Comparison of ENCODE assay signal across 8 cellular contexts in the genomic region with DNA sequence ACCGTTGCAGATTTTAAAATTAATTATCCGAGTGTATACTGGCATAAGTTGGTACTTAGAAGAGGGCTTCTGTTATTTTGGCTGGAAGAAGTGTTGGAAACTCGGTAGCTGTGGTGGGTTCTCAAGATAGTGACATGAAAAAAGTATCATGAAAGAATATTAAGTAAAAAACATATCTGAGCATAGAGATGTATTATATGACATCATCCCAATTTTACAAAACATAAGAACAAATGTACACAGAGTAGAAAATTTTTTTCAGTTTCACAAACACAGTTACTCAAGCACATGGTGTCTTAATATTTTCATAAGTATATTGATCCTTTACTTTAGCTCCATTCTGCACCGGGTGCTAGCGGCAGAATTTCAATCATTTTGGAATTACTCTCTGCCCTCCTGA. TPM values are rescaled to one million over a fixed set of nuclear protein-coding genes. Genes with fewer than 3 reads are reported as not detected.
A peak's percentile ranks its signal among the peaks of the same experiment; 100 is the strongest.
DNase-seq lines count a peak whose midpoint lies in the region; ATAC-seq and TF ChIP-seq lines count a peak whose summit lies in the region.

No MANE protein-coding gene starts in this region.

- H3K27ac ChIP-seq in mammary epithelial cell (ENCODE audit: insufficient read depth, low read depth, low read length) (peak overlapping the region; percentile 96), aorta (ENCODE audit: low read depth in 1 of 2, low read length in 2 of 2) (peak overlapping the region in 1 of 2 donors; percentile 67)

- H3K4me1 ChIP-seq in mammary epithelial cell (ENCODE audit: insufficient read depth, low read length) (peaks cover 20% of the 10 kb centered on the region), mucosa of stomach (ENCODE audit: control insufficient read depth, insufficient read depth, low read length) (peaks cover 13% of the 10 kb centered on the region), aorta (ENCODE audit: control insufficient read depth in 1 of 2, insufficient read depth in 2 of 2, low read length in 2 of 2) (peaks cover 0 to 2% of the 10 kb centered on the region in 2 donors)

- DNase-seq in stimulated activated naive CD8-positive, alpha-beta T cell treated with anti-CD3 and anti-CD28 coated beads, Interleukin-15, Interleukin-2, amounts not matched to agents 100 U/mL and 50 U/mL, for 24 hours, result no peak
- DNase-seq in mammary epithelial cell (no peak), aorta (no peak), UCSD-AML1 (lab: John Stamatoyannopoulos, UW; ENCODE audit: unreplicated experiment) (no peak)
- DNase-seq in NK-92 treated with Interleukin-12 subunit alpha and Interleukin-12 subunit beta, amount 100 ng/mL, for 24 hours (lab: John Stamatoyannopoulos, UW), result no peak

- ATAC-seq in stimulated activated naive CD8-positive, alpha-beta T cell treated with anti-CD3 and anti-CD28 coated beads, Interleukin-15, Interleukin-2, amounts not matched to agents 100 U/mL and 50 U/mL, for 24 hours, result no peak
- ATAC-seq in aorta (ENCODE audit: low FRiP score) (no peak), GM19463 (IDR thresholded peaks at IDR 0.05; ENCODE audit: unreplicated experiment) (no peak)

- H3K36me3 Mint-ChIP-seq in stimulated activated naive CD8-positive, alpha-beta T cell treated with anti-CD3 and anti-CD28 coated beads, Interleukin-15, Interleukin-2, amounts not matched to agents 100 ng/mL and 50 ng/mL, for 24 hours (ENCODE audit: low read depth), result peaks cover 72% of the 10 kb centered on the region

- H3K9ac ChIP-seq in mammary epithelial cell (ENCODE audit: insufficient read depth, low read length) (peak overlapping the region; percentile 98), mucosa of stomach (ENCODE audit: low read length) (peak overlapping the region; percentile 66)

- H3K36me3 ChIP-seq in mammary epithelial cell (ENCODE audit: insufficient read depth, low read length) (peaks cover 2% of the 10 kb centered on the region), mucosa of stomach (ENCODE audit: control insufficient read depth, insufficient read depth, low read length) (no peaks in the 10 kb centered on the region), aorta (ENCODE audit: control insufficient read depth in 1 of 2, insufficient read depth in 2 of 2, low read length in 1 of 2) (no peaks in the 10 kb centered on the region)

- no peaks in the 10 kb centered on the region for H3K27me3 Mint-ChIP-seq in stimulated activated naive CD8-positive, alpha-beta T cell treated with anti-CD3 and anti-CD28 coated beads, Interleukin-15, Interleukin-2, amounts not matched to agents 100 ng/mL and 50 ng/mL, for 24 hours

- peak overlapping the region; percentile 54 to 84 (median 79) for H3K4me3 ChIP-seq in mammary epithelial cell (replicated peaks in 1 of 3; ENCODE audit: insufficient read depth in 1 of 3, low read depth in 2 of 3, low read length in 3 of 3)
- peak overlapping the region; percentile 23 for H3K4me3 ChIP-seq in mucosa of stomach (ENCODE audit: low read length)
- peak overlapping the region; percentile 54 to 97 for H3K4me3 ChIP-seq in aorta (ENCODE audit: low read length in 2 of 2)

- H3K4me1 Mint-ChIP-seq in stimulated activated naive CD8-positive, alpha-beta T cell treated with anti-CD3 and anti-CD28 coated beads, Interleukin-15, Interleukin-2, amounts not matched to agents 100 ng/mL and 50 ng/mL, for 24 hours (ENCODE audit: low read depth), result peaks cover 73% of the 10 kb centered on the region

- TF ChIP-seq CTCF in mammary epithelial cell (conservative IDR thresholded peaks at IDR 0.05 in 1 of 2, IDR thresholded peaks at IDR 0.05 in 1 of 2; ENCODE audit: extremely low read depth in 1 of 2, insufficient read depth in 1 of 2, low read depth in 1 of 2, low read length in 2 of 2), result no peak

- H2AFZ ChIP-seq in mammary epithelial cell (ENCODE audit: low read depth, low read length), result peak overlapping the region; percentile 82

- no peaks in the 10 kb centered on the region for H3K9me3 Mint-ChIP-seq in stimulated activated naive CD8-positive, alpha-beta T cell treated with anti-CD3 and anti-CD28 coated beads, Interleukin-15, Interleukin-2, amounts not matched to agents 100 ng/mL and 50 ng/mL, for 24 hours

- no peaks in the 10 kb centered on the region for H3K9me3 ChIP-seq in mammary epithelial cell (replicated peaks; ENCODE audit: insufficient read depth, low read length)
- no peaks in the 10 kb centered on the region for H3K9me3 ChIP-seq in mucosa of stomach (ENCODE audit: control insufficient read depth, low read length)
- H3K9me3 ChIP-seq in aorta (ENCODE audit: control insufficient read depth, low read length), result no peaks in the 10 kb centered on the region

- dilution Hi-C loops in mammary epithelial cell (cut with HindIII; ENCODE audit: low sequenced_read_pairs), result no loop called here

- in situ Hi-C loops in mammary epithelial cell (cut with MboI; ENCODE audit: low sequenced_read_pairs in 2 of 2), result no loop called here

- peak overlapping the region; percentile 98 for H3K27ac Mint-ChIP-seq in stimulated activated naive CD8-positive, alpha-beta T cell treated with anti-CD3 and anti-CD28 coated beads, Interleukin-15, Interleukin-2, amounts not matched to agents 100 ng/mL and 50 ng/mL, for 24 hours

- H3K4me3 Mint-ChIP-seq in stimulated activated naive CD8-positive, alpha-beta T cell treated with anti-CD3 and anti-CD28 coated beads, Interleukin-15, Interleukin-2, amounts not matched to agents 100 ng/mL and 50 ng/mL, for 24 hours, result peak overlapping the region; percentile 95

- no TSS peak for BruUV-seq in mammary epithelial cell (replicated peaks; lab: Mats Ljungman, UMichigan)

- H3K79me2 ChIP-seq in mammary epithelial cell (ENCODE audit: insufficient read depth, low read length), result peaks cover 48% of the 10 kb centered on the region

- H3K27me3 ChIP-seq in mammary epithelial cell (ENCODE audit: insufficient read depth, low read length) (no peaks in the 10 kb centered on the region), mucosa of stomach (ENCODE audit: control insufficient read depth, insufficient read depth, low read length) (no peaks in the 10 kb centered on the region), aorta (ENCODE audit: control insufficient read depth in 1 of 2, insufficient read depth in 2 of 2, low read length in 1 of 2) (no peaks in the 10 kb centered on the region)

- 0% methylated on average over 5 of the region's 5 CpGs for WGBS in mammary epithelial cell (ENCODE audit: low coverage, missing lambda C conversion rate)
- 31 to 37% methylated on average over 5 of the region's 5 CpGs for WGBS in aorta, 2 donors

- CTCF ChIA-PET in mammary epithelial cell (lab: Charles Lee; ENCODE audit: low non-redundant PET), result no interaction called here

- intact Hi-C loops in mammary epithelial cell (cut with micrococcal nuclease) (no loop called here), aorta (cut with DNase I) (loop anchor here in 1 of 2 donors (10.0 kb wide), 1 partner anchor 1046 kb away; no protein-coding TSS in a partner anchor)

- H4K20me1 ChIP-seq in mammary epithelial cell (ENCODE audit: insufficient read depth, low read length), result no peaks in the 10 kb centered on the region

- peak overlapping the region; percentile 83 for H3K4me2 ChIP-seq in mammary epithelial cell (ENCODE audit: insufficient read depth, low read depth, low read length)

RNA-seq across cellular contexts. Expression of gene IFI16, which starts 0.7 kb away (rescaled TPM):
- total RNA-seq in mammary epithelial cell (10 to 100 TPM; 57.0 to 93.4 TPM), aorta (100 to 1,000 TPM; 112 to 174 TPM)
- polyA plus RNA-seq in mammary epithelial cell (61.5 TPM), aorta (100 to 1,000 TPM in 1 of 2 donors, 10 to 100 TPM in 1; 36.6 to 109 TPM)
- 36.7 TPM for polyA minus RNA-seq in mammary epithelial cell

Comparison
In these comparisons a context has a peak if more than half of its experiments do, and no peak if none do; other contexts are left out.
1. H3K4me3 ChIP-seq: peak in every context shown above with its lines; median percentile 79 in mammary epithelial cell; 76 in aorta; 23 in mucosa of stomach.